9 cellular contexts compared by ENCODE assay signal in the genomic region with DNA sequence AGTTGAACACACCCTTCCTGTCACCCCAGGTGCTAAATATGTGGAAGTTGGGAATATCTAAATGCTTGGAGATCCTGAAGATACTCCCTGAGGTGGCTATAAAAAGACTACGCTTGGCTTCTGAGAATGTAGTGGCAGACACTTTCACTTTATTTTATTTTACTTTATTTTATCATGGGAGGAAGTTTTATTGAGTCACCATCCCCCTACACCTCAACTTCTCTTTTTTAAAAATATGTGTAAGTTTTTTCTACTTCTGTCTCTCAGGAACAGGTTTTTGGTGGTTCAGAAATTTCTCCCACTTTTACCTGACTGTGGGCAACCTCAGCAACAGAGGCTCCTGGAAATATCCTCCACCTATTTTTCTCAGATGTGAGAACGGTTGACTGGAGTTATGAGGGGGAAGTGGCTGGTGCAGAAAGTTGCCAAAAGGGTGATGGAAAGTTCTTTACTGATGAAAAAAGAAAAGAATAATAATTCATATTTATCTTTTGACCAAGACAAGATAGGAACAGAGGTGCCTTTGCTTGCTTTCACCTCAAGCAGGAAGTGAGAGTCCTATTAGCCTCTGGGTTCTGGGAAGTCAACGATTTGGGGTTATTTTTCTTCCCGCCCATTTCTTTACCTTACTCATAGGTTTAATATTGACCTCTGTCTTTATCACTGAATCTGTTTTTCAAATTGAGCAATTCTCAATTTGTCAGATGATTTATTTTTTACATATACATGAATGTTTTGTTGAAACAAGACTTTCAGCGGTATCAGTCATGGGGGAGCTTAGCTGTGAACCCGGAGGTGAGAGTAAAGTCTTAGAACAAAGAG.
DNase-seq lines count a peak whose midpoint lies in the region; ATAC-seq and TF ChIP-seq lines count a peak whose summit lies in the region.
"Had no signal": no experiment of that assay in that cellular context is flagged by ENCODE, and none has a peak within 500 bp of the region (broad histone marks: within the 10 kb centered on the region; RNA-seq: fewer than 3 reads in every experiment).

No MANE protein-coding gene starts in this region.

- H3K27ac ChIP-seq in GM23338 (ENCODE audit: low read depth), result no peak overlapping the region

- no peaks in the 10 kb centered on the region for H3K36me3 ChIP-seq in GM23338 (ENCODE audit: insufficient read depth)

- peak overlapping the region; percentile 33 for H3K4me3 Mint-ChIP-seq in activated naive CD8-positive, alpha-beta T cell treated with anti-CD3 and anti-CD28 coated beads, Interleukin-2, amount 50 U/mL, for 24 hours
- no peak overlapping the region for H3K4me3 Mint-ChIP-seq in GM23338

- H3K4me2 ChIP-seq in GM23338, result no peak overlapping the region

- no peak for DNase-seq in activated naive CD8-positive, alpha-beta T cell treated with anti-CD3 and anti-CD28 coated beads, Interleukin-2, amount 50 U/mL, for 24 hours
- DNase-seq in mucosa of gallbladder (ENCODE audit: low spot score) (no peak), GM23338 (ENCODE audit: low spot score) (no peak), NCI-H2196 (lab: John Stamatoyannopoulos, UW; ENCODE audit: unreplicated experiment) (no peak)
- DNase-seq: HCEC 1CT had no signal

- peaks cover 9% of the 10 kb centered on the region; the same call in 1 of the 2 replicates for H3K9me2 ChIP-seq in GM23338 (ENCODE audit: insufficient read depth)

- no peak for TF ChIP-seq CTCF in GM23338 (conservative IDR thresholded peaks at IDR 0.05; ENCODE audit: low read depth in 2 of 2)

- peak; percentile 42 for ATAC-seq in GM18520 (IDR thresholded peaks at IDR 0.05; ENCODE audit: unreplicated experiment)
- peak; percentile 80 for ATAC-seq in GM21528 (IDR thresholded peaks at IDR 0.05; ENCODE audit: low FRiP score, unreplicated experiment)
- peak; percentile 56 for ATAC-seq in HG03469 (IDR thresholded peaks at IDR 0.05; ENCODE audit: unreplicated experiment)
- ATAC-seq in activated naive CD8-positive, alpha-beta T cell treated with anti-CD3 and anti-CD28 coated beads, Interleukin-2, amount 50 U/mL, for 24 hours, result peak; percentile 77
- ATAC-seq in GM23338, result no peak
- ATAC-seq: Panc1 had no signal

- H3K27ac Mint-ChIP-seq in activated naive CD8-positive, alpha-beta T cell treated with anti-CD3 and anti-CD28 coated beads, Interleukin-2, amount 50 U/mL, for 24 hours, result peak overlapping the region; percentile 85
- H3K27ac Mint-ChIP-seq in GM23338, result no peak overlapping the region

- H3K4me1 ChIP-seq in GM23338 (ENCODE audit: insufficient read depth), result no peaks in the 10 kb centered on the region

- no peak overlapping the region for H3K4me3 ChIP-seq in GM23338

- no peaks in the 10 kb centered on the region for H3K27me3 ChIP-seq in GM23338 (ENCODE audit: insufficient read depth)

- no peaks in the 10 kb centered on the region for H3K9me3 Mint-ChIP-seq in activated naive CD8-positive, alpha-beta T cell treated with anti-CD3 and anti-CD28 coated beads, Interleukin-2, amount 50 U/mL, for 24 hours
- H3K9me3 Mint-ChIP-seq in GM23338, result peaks cover 2% of the 10 kb centered on the region; the same call in 2 of the 3 replicates

- H4K20me1 ChIP-seq in GM23338 (replicated peaks; ENCODE audit: insufficient read depth), result no peaks in the 10 kb centered on the region

- H3K79me2 ChIP-seq in GM23338 (replicated peaks; ENCODE audit: insufficient read depth), result no peaks in the 10 kb centered on the region

- H3K36me3 Mint-ChIP-seq in activated naive CD8-positive, alpha-beta T cell treated with anti-CD3 and anti-CD28 coated beads, Interleukin-2, amount 50 U/mL, for 24 hours (ENCODE audit: low read depth), result no peaks in the 10 kb centered on the region
- no peaks in the 10 kb centered on the region for H3K36me3 Mint-ChIP-seq in GM23338 (ENCODE audit: low read depth)

- no peak overlapping the region for H2AFZ ChIP-seq in GM23338

- peaks cover 12% of the 10 kb centered on the region for H3K27me3 Mint-ChIP-seq in activated naive CD8-positive, alpha-beta T cell treated with anti-CD3 and anti-CD28 coated beads, Interleukin-2, amount 50 U/mL, for 24 hours
- no peaks in the 10 kb centered on the region for H3K27me3 Mint-ChIP-seq in GM23338 (ENCODE audit: insufficient read depth, low read depth, poor library complexity)

- H3F3A ChIP-seq in GM23338 (replicated peaks; ENCODE audit: low read depth), result no peaks in the 10 kb centered on the region

- peaks cover 34% of the 10 kb centered on the region for H3K4me1 Mint-ChIP-seq in activated naive CD8-positive, alpha-beta T cell treated with anti-CD3 and anti-CD28 coated beads, Interleukin-2, amount 50 U/mL, for 24 hours
- H3K4me1 Mint-ChIP-seq in GM23338, result no peaks in the 10 kb centered on the region

TF ChIP-seq in GM23338, 12 proteins besides CTCF, POLR2A, EP300 and RAD21:
- TF ChIP-seq POLR2AphosphoS5 (IDR thresholded peaks at IDR 0.05; ENCODE audit: low read depth), result no peak
- TF ChIP-seq, protein P1, sequence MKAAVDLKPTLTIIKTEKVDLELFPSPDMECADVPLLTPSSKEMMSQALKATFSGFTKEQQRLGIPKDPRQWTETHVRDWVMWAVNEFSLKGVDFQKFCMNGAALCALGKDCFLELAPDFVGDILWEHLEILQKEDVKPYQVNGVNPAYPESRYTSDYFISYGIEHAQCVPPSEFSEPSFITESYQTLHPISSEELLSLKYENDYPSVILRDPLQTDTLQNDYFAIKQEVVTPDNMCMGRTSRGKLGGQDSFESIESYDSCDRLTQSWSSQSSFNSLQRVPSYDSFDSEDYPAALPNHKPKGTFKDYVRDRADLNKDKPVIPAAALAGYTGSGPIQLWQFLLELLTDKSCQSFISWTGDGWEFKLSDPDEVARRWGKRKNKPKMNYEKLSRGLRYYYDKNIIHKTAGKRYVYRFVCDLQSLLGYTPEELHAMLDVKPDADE (IDR thresholded peaks at IDR 0.05), result no peak
- no peak for TF ChIP-seq ZNF331 (CRISPR knock-in tag; IDR thresholded peaks at IDR 0.05; ENCODE audit: low read depth)
- TF ChIP-seq STAT1 (IDR thresholded peaks at IDR 0.05; ENCODE audit: unreplicated experiment), result no peak
- no peak for TF ChIP-seq EZH2 (IDR thresholded peaks at IDR 0.05; ENCODE audit: low read depth, unreplicated experiment)
- TF ChIP-seq ZNF114 (CRISPR knock-in tag; IDR thresholded peaks at IDR 0.05), result no peak
- no peak for TF ChIP-seq NANOG (IDR thresholded peaks at IDR 0.05; ENCODE audit: borderline replicate concordance)
